In genomic region chr20:3238616-3239025, GRCh38 we compare ENCODE assay signal across 8 cellular contexts. TPM values are rescaled to one million over a fixed set of nuclear protein-coding genes. Genes with fewer than 3 reads are reported as not detected.
A peak's percentile ranks its signal among the peaks of the same experiment; 100 is the strongest.
DNase-seq lines count a peak whose midpoint lies in the region; ATAC-seq and TF ChIP-seq lines count a peak whose summit lies in the region.

No MANE protein-coding gene starts in this region.

- no TSS peak for BruUV-seq in mammary epithelial cell (replicated peaks; lab: Mats Ljungman, UMichigan)

- CTCF ChIA-PET in mammary epithelial cell (lab: Charles Lee; ENCODE audit: low non-redundant PET), result interaction anchor here (0.7 kb wide), 1 partner anchor 1735 kb away, joined by 5 read pairs; no protein-coding TSS in a partner anchor

- in situ Hi-C loops in mammary epithelial cell (cut with MboI; ENCODE audit: low sequenced_read_pairs in 2 of 2), result no loop called here

- H3K36me3 Mint-ChIP-seq in HFFc6 (ENCODE audit: low read depth), result no peaks in the 10 kb centered on the region
- H3K36me3 Mint-ChIP-seq in stimulated activated naive B cell treated with anti-CD40 and anti-IgM and Interleukin-4, amounts not matched to agents 10 μg/mL and 1 μg/mL and 100 μg/mL, for 72 hours, result no peaks in the 10 kb centered on the region

- no peak overlapping the region for H3K27ac Mint-ChIP-seq in HFFc6
- no peak overlapping the region for H3K27ac Mint-ChIP-seq in stimulated activated naive B cell treated with anti-CD40 and anti-IgM and Interleukin-4, amounts not matched to agents 10 μg/mL and 1 μg/mL and 100 μg/mL, for 72 hours

- dilution Hi-C loops in mammary epithelial cell (cut with HindIII; ENCODE audit: low sequenced_read_pairs), result no loop called here

- H3K27me3 Mint-ChIP-seq in HFFc6 (ENCODE audit: insufficient read depth), result peaks cover 10% of the 10 kb centered on the region
- peaks cover 60 to 73% of the 10 kb centered on the region in 2 donors for H3K27me3 Mint-ChIP-seq in stimulated activated naive B cell treated with anti-CD40 and anti-IgM and Interleukin-4, amounts not matched to agents 10 μg/mL and 1 μg/mL and 100 μg/mL, for 72 hours

- H3K9me3 ChIP-seq in DND-41 (ENCODE audit: insufficient read depth, low read length, severe bottlenecking) (no peaks in the 10 kb centered on the region), mammary epithelial cell (replicated peaks; ENCODE audit: insufficient read depth, low read length) (no peaks in the 10 kb centered on the region), right lobe of liver (no peaks in the 10 kb centered on the region)

- H3K9me3 Mint-ChIP-seq in HFFc6, result no peaks in the 10 kb centered on the region
- H3K9me3 Mint-ChIP-seq in stimulated activated naive B cell treated with anti-CD40 and anti-IgM and Interleukin-4, amounts not matched to agents 10 μg/mL and 1 μg/mL and 100 μg/mL, for 72 hours, result no peaks in the 10 kb centered on the region

- ATAC-seq in DND-41 (ENCODE audit: insufficient read depth, low read depth) (peak; percentile 38; the same call in 2 of the 3 replicates), right lobe of liver (peak in 3 of 4 donors; percentile 8 to 14 (median 14)), GM21447 (IDR thresholded peaks at IDR 0.05; ENCODE audit: unreplicated experiment) (no peak)
- ATAC-seq in stimulated activated naive B cell treated with anti-CD40 and anti-IgM and Interleukin-4, amounts not matched to agents 10 μg/mL and 1 μg/mL and 100 μg/mL, for 72 hours (replicated peaks), result peak; percentile 67 to 70

- no peaks in the 10 kb centered on the region for H3K36me3 ChIP-seq in DND-41 (ENCODE audit: insufficient read depth, low read length)
- no peaks in the 10 kb centered on the region for H3K36me3 ChIP-seq in mammary epithelial cell (ENCODE audit: insufficient read depth, low read length)
- no peaks in the 10 kb centered on the region for H3K36me3 ChIP-seq in right lobe of liver

- TF ChIP-seq CTCF in DND-41 (IDR thresholded peaks at IDR 0.05; ENCODE audit: borderline replicate concordance, extremely low read depth, low read length, poor library complexity, severe bottlenecking) (no peak), HFFc6 (IDR thresholded peaks at IDR 0.05) (no peak), mammary epithelial cell (conservative IDR thresholded peaks at IDR 0.05 in 1 of 2, IDR thresholded peaks at IDR 0.05 in 1 of 2; ENCODE audit: extremely low read depth in 1 of 2, insufficient read depth in 1 of 2, low read depth in 1 of 2, low read length in 2 of 2) (no peak), right lobe of liver (IDR thresholded peaks at IDR 0.05) (no peak)

- H3K4me3 Mint-ChIP-seq in HFFc6, result peak overlapping the region; percentile 86
- peak overlapping the region; percentile 81 to 84 for H3K4me3 Mint-ChIP-seq in stimulated activated naive B cell treated with anti-CD40 and anti-IgM and Interleukin-4, amounts not matched to agents 10 μg/mL and 1 μg/mL and 100 μg/mL, for 72 hours

- 3% methylated on average over 7 of the region's 48 CpGs for WGBS in mammary epithelial cell (ENCODE audit: low coverage, missing lambda C conversion rate)
- WGBS in right lobe of liver (ENCODE audit: insufficient coverage, low coverage, low lambda C conversion rate, missing lambda C conversion rate), result no CpG with 5 or more reads among the region's 48 CpGs

- H3K79me2 ChIP-seq in DND-41 (ENCODE audit: insufficient read depth, low read length) (no peaks in the 10 kb centered on the region), mammary epithelial cell (ENCODE audit: insufficient read depth, low read length) (peaks cover 24% of the 10 kb centered on the region)

- no peak overlapping the region for H3K4me2 ChIP-seq in DND-41 (ENCODE audit: insufficient read depth, low read length)
- peak overlapping the region; percentile 99 for H3K4me2 ChIP-seq in mammary epithelial cell (ENCODE audit: insufficient read depth, low read depth, low read length)

- H3K4me1 Mint-ChIP-seq in HFFc6 (ENCODE audit: low read depth), result peaks cover 18% of the 10 kb centered on the region
- H3K4me1 Mint-ChIP-seq in stimulated activated naive B cell treated with anti-CD40 and anti-IgM and Interleukin-4, amounts not matched to agents 10 μg/mL and 1 μg/mL and 100 μg/mL, for 72 hours, result peaks cover 8 to 22% of the 10 kb centered on the region in 2 donors

- intact Hi-C loops in mammary epithelial cell (cut with micrococcal nuclease), result loop anchor here (2.0 kb wide), 1 partner anchor 14 kb away; no protein-coding TSS in a partner anchor
- intact Hi-C loops in right lobe of liver (cut with DNase I), result no loop called here

- H3K27ac ChIP-seq in DND-41 (ENCODE audit: low read length), result no peak overlapping the region
- peak overlapping the region; percentile 8 for H3K27ac ChIP-seq in mammary epithelial cell (ENCODE audit: insufficient read depth, low read depth, low read length)
- no peak overlapping the region for H3K27ac ChIP-seq in right lobe of liver

- H2AFZ ChIP-seq in DND-41 (ENCODE audit: low read depth, low read length) (no peak overlapping the region), mammary epithelial cell (ENCODE audit: low read depth, low read length) (peak overlapping the region; percentile 99)

- no peak for TF ChIP-seq POLR2A in right lobe of liver (IDR thresholded peaks at IDR 0.05)

- H4K20me1 ChIP-seq in DND-41 (ENCODE audit: insufficient read depth, low read length), result peaks cover 8% of the 10 kb centered on the region; the same call in 1 of the 2 replicates
- H4K20me1 ChIP-seq in mammary epithelial cell (ENCODE audit: insufficient read depth, low read length), result no peaks in the 10 kb centered on the region

- DNase-seq in DND-41 (no peak), HFFc6 (peak; percentile 31), SW480 (ENCODE audit: low spot score) (peak; percentile 61), mammary epithelial cell (peak; percentile 67), right lobe of liver (no peak), foreskin melanocyte (no peak)
- no peak for DNase-seq in stimulated activated naive B cell treated with anti-CD40 and anti-IgM and Interleukin-4, amounts not matched to agents 10 μg/mL and 1 μg/mL and 100 μg/mL, for 72 hours

- H3K4me3 ChIP-seq in DND-41 (ENCODE audit: low read depth in 1 of 2, low read length in 2 of 2) (no peak overlapping the region), mammary epithelial cell (replicated peaks in 1 of 3; ENCODE audit: insufficient read depth in 1 of 3, low read depth in 2 of 3, low read length in 3 of 3) (peak overlapping the region; percentile 82 to 98 (median 97)), right lobe of liver (peak overlapping the region; percentile 52 to 72 (median 70))

- H3K4me1 ChIP-seq in DND-41 (ENCODE audit: insufficient read depth, low read length) (no peaks in the 10 kb centered on the region), mammary epithelial cell (ENCODE audit: insufficient read depth, low read length) (peaks cover 31% of the 10 kb centered on the region), right lobe of liver (peaks cover 0 to 17% (median 0%) of the 10 kb centered on the region in 4 donors)

- H3K9ac ChIP-seq in DND-41 (ENCODE audit: low read depth, low read length), result no peak overlapping the region
- H3K9ac ChIP-seq in mammary epithelial cell (ENCODE audit: insufficient read depth, low read length), result no peak overlapping the region

- H3K27me3 ChIP-seq in DND-41 (ENCODE audit: insufficient read depth, low read length, poor library complexity), result peaks cover 18% of the 10 kb centered on the region
- no peaks in the 10 kb centered on the region for H3K27me3 ChIP-seq in mammary epithelial cell (ENCODE audit: insufficient read depth, low read length)
- H3K27me3 ChIP-seq in right lobe of liver, result peaks cover 0 to 7% of the 10 kb centered on the region in 2 donors

RNA-seq across cellular contexts. Expression of gene SLC4A11, which starts 0.4 kb away (rescaled TPM):
- 1 to 10 TPM; 2.4 to 3.6 (median 3.1) TPM for total RNA-seq in HFFc6 (2021; fragmentation: NEBNext Ultra II Directional; extraction: Animal tissue kit (Norgen Biotek cat#: 25700))
- total RNA-seq in mammary epithelial cell, result 10 to 100 TPM in 1 of 2 donors, 1 to 10 TPM in 1; 6.7 to 20.1 TPM
- polyA plus RNA-seq in mammary epithelial cell, result 6.9 TPM
- polyA minus RNA-seq in mammary epithelial cell, result 30.6 TPM
- under 1 TPM in 5 of 6 experiments, not detected in 1; 0.11 to 0.40 (median 0.18) TPM for total RNA-seq in right lobe of liver

RNA-seq across cellular contexts. Expression of gene ITPA, which starts 29.3 kb away (rescaled TPM):
- total RNA-seq in HFFc6 (2021; fragmentation: NEBNext Ultra II Directional; extraction: Animal tissue kit (Norgen Biotek cat#: 25700)), result 10 to 100 TPM; 62.3 to 76.7 (median 70.2) TPM
- total RNA-seq in mammary epithelial cell (10 to 100 TPM; 29.2 to 68.7 TPM), right lobe of liver (10 to 100 TPM; 17.5 to 38.8 (median 26.7) TPM)
- polyA plus RNA-seq in mammary epithelial cell, result 37.5 TPM
- 19.0 TPM for polyA minus RNA-seq in mammary epithelial cell

RNA-seq across cellular contexts. Expression of gene DDRGK1, which starts 34.1 kb away (rescaled TPM):
- 10 to 100 TPM; 30.3 to 68.3 (median 31.5) TPM for total RNA-seq in HFFc6 (2021; fragmentation: NEBNext Ultra II Directional; extraction: Animal tissue kit (Norgen Biotek cat#: 25700))
- total RNA-seq in mammary epithelial cell (10 to 100 TPM; 25.2 to 59.1 TPM), right lobe of liver (10 to 100 TPM; 55.0 to 76.1 (median 60.1) TPM)
- polyA plus RNA-seq in mammary epithelial cell, result 35.7 TPM
- 39.0 TPM for polyA minus RNA-seq in mammary epithelial cell

Comparison
In these comparisons a context has a peak if more than half of its experiments do, and no peak if none do; other contexts are left out.
1. DNase-seq: peak in HFFc6 (single experiment), SW480 (single experiment) and mammary epithelial cell (single experiment); none in DND-41 (single experiment), right lobe of liver (0 of 3), stimulated activated naive B cell treated with anti-CD40 and anti-IgM and Interleukin-4, amounts not matched to agents 10 μg/mL and 1 μg/mL and 100 μg/mL, for 72 hours (single experiment) and foreskin melanocyte (single experiment).
2. H3K4me3 ChIP-seq: peak in mammary epithelial cell (3 of 3) and right lobe of liver (3 of 3); none in DND-41 (0 of 2).